Comparison of ENCODE assay signal across 8 cellular contexts in the genomic region with DNA sequence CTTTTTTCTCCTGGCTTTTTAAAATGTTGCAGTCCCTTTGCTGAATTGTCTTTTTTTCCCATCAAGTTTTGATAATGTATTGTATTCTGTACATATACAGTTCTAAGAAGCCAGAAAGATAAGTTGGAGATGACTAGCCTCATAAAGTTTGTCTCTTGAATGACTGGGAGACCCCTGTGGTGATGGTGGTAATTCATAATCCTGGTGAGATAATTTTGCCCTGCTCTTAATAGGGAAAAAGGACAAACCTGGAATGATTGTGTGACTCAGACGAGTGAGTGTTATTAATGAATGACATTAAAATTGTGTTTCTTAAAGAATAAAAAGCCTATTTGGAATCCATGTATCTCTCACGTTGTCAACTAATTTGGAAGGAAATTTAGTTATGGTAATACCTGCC. TPM values are rescaled to one million over a fixed set of nuclear protein-coding genes. Genes with fewer than 3 reads are reported as not detected.
DNase-seq lines count a peak whose midpoint lies in the region; ATAC-seq and TF ChIP-seq lines count a peak whose summit lies in the region.

No MANE protein-coding gene starts in this region.

- H3K4me1 ChIP-seq in DOHH2 (ENCODE audit: control insufficient read depth, low read length) (peaks cover 20% of the 10 kb centered on the region), neural progenitor cell (peaks cover 5% of the 10 kb centered on the region)

- no peaks in the 10 kb centered on the region for H3K27me3 Mint-ChIP-seq in neural progenitor cell (ENCODE audit: insufficient read depth, low read depth)

- peak overlapping the region; percentile 73 for H3K4me2 ChIP-seq in DOHH2 (ENCODE audit: low read length)
- peak overlapping the region; percentile 88 for H3K4me2 ChIP-seq in neural progenitor cell

- H3K79me2 ChIP-seq in DOHH2 (ENCODE audit: control insufficient read depth, low read length) (peaks cover 43% of the 10 kb centered on the region), neural progenitor cell (ENCODE audit: low read depth) (peaks cover 47% of the 10 kb centered on the region)

- no peak overlapping the region for H3K27ac Mint-ChIP-seq in neural progenitor cell

- TF ChIP-seq CTCF in DOHH2 (IDR thresholded peaks at IDR 0.05; ENCODE audit: low read depth, low read length, poor library complexity, severe bottlenecking) (no peak), neural progenitor cell (IDR thresholded peaks at IDR 0.05) (no peak)

- H3K9ac ChIP-seq in neural progenitor cell, result peak overlapping the region; percentile 76

- H3K4me3 Mint-ChIP-seq in neural progenitor cell, result peak overlapping the region; percentile 100

- ATAC-seq in GM21529 (IDR thresholded peaks at IDR 0.05; ENCODE audit: unreplicated experiment), result no peak
- no peak for ATAC-seq in GM19035 (IDR thresholded peaks at IDR 0.05; ENCODE audit: unreplicated experiment)

- peaks cover 11% of the 10 kb centered on the region for H3K36me3 Mint-ChIP-seq in neural progenitor cell

- no peaks in the 10 kb centered on the region for H3K27me3 ChIP-seq in DOHH2 (ENCODE audit: control insufficient read depth, low read length)
- H3K27me3 ChIP-seq in neural progenitor cell, result peaks cover 12% of the 10 kb centered on the region

- H3K36me3 ChIP-seq in DOHH2 (ENCODE audit: control insufficient read depth, low read length), result peaks cover 20% of the 10 kb centered on the region
- H3K36me3 ChIP-seq in neural progenitor cell, result peaks cover 4% of the 10 kb centered on the region

- H3K9me2 ChIP-seq in DOHH2 (replicated peaks; ENCODE audit: control insufficient read depth, low read length), result no peaks in the 10 kb centered on the region

- peak; percentile 15 for DNase-seq in M059J (ENCODE audit: low read depth)
- DNase-seq in dermis blood vessel endothelial cell, result peak; percentile 15
- DNase-seq in neural progenitor cell (ENCODE audit: low spot score), result no peak
- no peak for DNase-seq in COLO829 (ENCODE audit: low spot score)
- no peak for DNase-seq in cerebellar nuclear complex (lab: John Stamatoyannopoulos, UW)

- no peaks in the 10 kb centered on the region for H3K9me3 Mint-ChIP-seq in neural progenitor cell

- no peaks in the 10 kb centered on the region for H3F3A ChIP-seq in DOHH2 (ENCODE audit: control insufficient read depth, insufficient read depth)
- H3F3A ChIP-seq in neural progenitor cell (ENCODE audit: low read depth), result peaks cover 16% of the 10 kb centered on the region

- no peaks in the 10 kb centered on the region for H4K20me1 ChIP-seq in DOHH2 (ENCODE audit: control insufficient read depth, insufficient read depth, low read depth, low read length)
- H4K20me1 ChIP-seq in neural progenitor cell (ENCODE audit: low read depth), result no peaks in the 10 kb centered on the region

- no peak overlapping the region for H2AFZ ChIP-seq in neural progenitor cell (replicated peaks)

- H3K27ac ChIP-seq in DOHH2 (ENCODE audit: low read depth, low read length) (no peak overlapping the region), neural progenitor cell (no peak overlapping the region)

- H3K4me3 ChIP-seq in DOHH2 (ENCODE audit: low read length) (peak overlapping the region; percentile 93), neural progenitor cell (peak overlapping the region; percentile 82)

- H3K9me3 ChIP-seq in DOHH2 (ENCODE audit: control insufficient read depth, insufficient read depth, low read length), result no peaks in the 10 kb centered on the region
- H3K9me3 ChIP-seq in neural progenitor cell (ENCODE audit: low read depth), result no peaks in the 10 kb centered on the region

- peaks cover 15% of the 10 kb centered on the region for H3K4me1 Mint-ChIP-seq in neural progenitor cell

RNA-seq across cellular contexts. Expression of a gene that starts 1.2 kb away (rescaled TPM):
- 94.4 and 98.2 TPM in 2 replicates for total RNA-seq in M059J (2014; rRNA removed; shearing (Covaris generic))
- total RNA-seq in dermis blood vessel endothelial cell (62.1 and 65.9 TPM in 2 replicates), neural progenitor cell (ENCODE audit: low replicate concordance) (86.6 and 87.2 TPM in 2 replicates)

RNA-seq across cellular contexts. Expression of a gene that starts 58.7 kb away (rescaled TPM):
- total RNA-seq in M059J (2014; rRNA removed; shearing (Covaris generic)), result 35.6 and 37.7 TPM in 2 replicates
- 17.6 and 21.4 TPM in 2 replicates for total RNA-seq in dermis blood vessel endothelial cell
- total RNA-seq in neural progenitor cell (ENCODE audit: low replicate concordance), result 44.2 and 64.9 TPM in 2 replicates

Comparison
In these comparisons a context has a peak if more than half of its experiments do, and no peak if none do; other contexts are left out.
1. DNase-seq: peak in M059J (single experiment) and dermis blood vessel endothelial cell (single experiment); none in neural progenitor cell (single experiment), COLO829 (single experiment) and cerebellar nuclear complex (0 of 2).